ENCODE assay signal across 20 cellular contexts in genomic region chr7:8201846-8202441, GRCh38.
DNase-seq lines count a peak whose midpoint lies in the region; ATAC-seq and TF ChIP-seq lines count a peak whose summit lies in the region.
"Had no signal": no experiment of that assay in that cellular context is flagged by ENCODE, and none has a peak within 500 bp of the region (broad histone marks: within the 10 kb centered on the region; RNA-seq: fewer than 3 reads in every experiment).

No MANE protein-coding gene starts in this region.

- H3K36me3 Mint-ChIP-seq in activated CD8-positive, alpha-beta T cell treated with anti-CD3 and anti-CD28 coated beads for 36 hours (ENCODE audit: low read depth) = no peaks in the 10 kb centered on the region
- H3K36me3 Mint-ChIP-seq in activated CD8-positive, alpha-beta T cell treated with anti-CD3 and anti-CD28 coated beads, Interleukin-2, amount 10 ng/mL, durations not matched to agents 7 days and 5 days (ENCODE audit: low read depth) = peaks cover 7% of the 10 kb centered on the region
- H3K36me3 Mint-ChIP-seq in activated T-helper 2 cell treated with anti-CD3 and anti-CD28 coated beads, Interferon-gamma antibody, Interleukin-2, Interleukin-4, amounts not matched to agents 10 μg/mL and 5 μg/mL and 100 μg/mL, durations not matched to agents 14 hours and 24 hours and 36 hours (ENCODE audit: low read depth) = peaks cover 15% of the 10 kb centered on the region
- H3K36me3 Mint-ChIP-seq in progenitor cell of endocrine pancreas (ENCODE audit: insufficient read depth) = peaks cover 1% of the 10 kb centered on the region

- POLR2A ChIA-PET in activated CD8-positive, alpha-beta T cell treated with anti-CD3 and anti-CD28 coated beads for 36 hours (lab: Charles Lee) = no interaction called here
- POLR2A ChIA-PET in activated CD8-positive, alpha-beta T cell treated with anti-CD3 and anti-CD28 coated beads, Interleukin-2, amount 10 ng/mL, durations not matched to agents 7 days and 5 days (lab: Charles Lee) = no interaction called here

- H3K9me3 Mint-ChIP-seq in activated CD8-positive, alpha-beta T cell treated with anti-CD3 and anti-CD28 coated beads for 36 hours = no peaks in the 10 kb centered on the region
- H3K9me3 Mint-ChIP-seq in activated CD8-positive, alpha-beta T cell treated with anti-CD3 and anti-CD28 coated beads, Interleukin-2, amount 10 ng/mL, durations not matched to agents 7 days and 5 days (ENCODE audit: insufficient read depth) = no peaks in the 10 kb centered on the region
- H3K9me3 Mint-ChIP-seq in activated T-helper 2 cell treated with anti-CD3 and anti-CD28 coated beads, Interferon-gamma antibody, Interleukin-2, Interleukin-4, amounts not matched to agents 10 μg/mL and 5 μg/mL and 100 μg/mL, durations not matched to agents 14 hours and 24 hours and 36 hours = peaks cover 3% of the 10 kb centered on the region
- no peaks in the 10 kb centered on the region for H3K9me3 Mint-ChIP-seq in progenitor cell of endocrine pancreas (ENCODE audit: low read depth)
- H3K9me3 Mint-ChIP-seq: H9 had no signal

- intact Hi-C loops in activated CD8-positive, alpha-beta T cell treated with anti-CD3 and anti-CD28 coated beads for 36 hours (cut with micrococcal nuclease) = no loop called here
- intact Hi-C loops in activated T-helper 2 cell treated with anti-CD3 and anti-CD28 coated beads, Interferon-gamma antibody, Interleukin-2, Interleukin-4, amounts not matched to agents 10 μg/mL and 5 μg/mL and 100 μg/mL, durations not matched to agents 14 hours and 24 hours and 36 hours (cut with micrococcal nuclease) = loop anchor here (2.0 to 5.0 kb wide), 2 partner anchors 440 to 561 kb away; partner anchors contain the start of gene UMAD1

- CTCF ChIA-PET in activated CD8-positive, alpha-beta T cell treated with anti-CD3 and anti-CD28 coated beads for 36 hours (lab: Charles Lee) = interaction anchor here (1.4 to 2.4 kb wide), 2 partner anchors 11 to 13 kb away, joined by 4 to 6 read pairs; no protein-coding TSS in a partner anchor
- CTCF ChIA-PET in activated CD8-positive, alpha-beta T cell treated with anti-CD3 and anti-CD28 coated beads, Interleukin-2, amount 10 ng/mL, durations not matched to agents 7 days and 5 days (lab: Charles Lee) = interaction anchor here (0.9 to 2.2 kb wide), 4 partner anchors 12 to 520 kb away, joined by 3 to 8 read pairs (median 4); no protein-coding TSS in a partner anchor

- no peak for TF ChIP-seq CTCF in activated CD8-positive, alpha-beta T cell treated with anti-CD3 and anti-CD28 coated beads for 36 hours (IDR thresholded peaks at IDR 0.05)
- no peak for TF ChIP-seq CTCF in progenitor cell of endocrine pancreas (IDR thresholded peaks at IDR 0.05; ENCODE audit: unreplicated experiment)

- H3K4me3 Mint-ChIP-seq in activated CD8-positive, alpha-beta T cell treated with anti-CD3 and anti-CD28 coated beads for 36 hours = no peak overlapping the region
- H3K4me3 Mint-ChIP-seq in activated CD8-positive, alpha-beta T cell treated with anti-CD3 and anti-CD28 coated beads, Interleukin-2, amount 10 ng/mL, durations not matched to agents 7 days and 5 days = no peak overlapping the region
- H3K4me3 Mint-ChIP-seq in activated T-helper 2 cell treated with anti-CD3 and anti-CD28 coated beads, Interferon-gamma antibody, Interleukin-2, Interleukin-4, amounts not matched to agents 10 μg/mL and 5 μg/mL and 100 μg/mL, durations not matched to agents 14 hours and 24 hours and 36 hours (ENCODE audit: low read depth) = no peak overlapping the region
- H3K4me3 Mint-ChIP-seq in progenitor cell of endocrine pancreas (ENCODE audit: low read depth) = no peak overlapping the region
- H3K4me3 Mint-ChIP-seq: H9 had no signal

- peaks cover 5% of the 10 kb centered on the region for H3K27me3 Mint-ChIP-seq in activated CD8-positive, alpha-beta T cell treated with anti-CD3 and anti-CD28 coated beads for 36 hours
- H3K27me3 Mint-ChIP-seq in activated CD8-positive, alpha-beta T cell treated with anti-CD3 and anti-CD28 coated beads, Interleukin-2, amount 10 ng/mL, durations not matched to agents 7 days and 5 days (ENCODE audit: low read depth) = peaks cover 48% of the 10 kb centered on the region
- H3K27me3 Mint-ChIP-seq in activated T-helper 2 cell treated with anti-CD3 and anti-CD28 coated beads, Interferon-gamma antibody, Interleukin-2, Interleukin-4, amounts not matched to agents 10 μg/mL and 5 μg/mL and 100 μg/mL, durations not matched to agents 14 hours and 24 hours and 36 hours (ENCODE audit: low read depth) = peaks cover 6% of the 10 kb centered on the region
- H3K27me3 Mint-ChIP-seq in progenitor cell of endocrine pancreas = no peaks in the 10 kb centered on the region

- no peak overlapping the region for H3K27ac Mint-ChIP-seq in activated CD8-positive, alpha-beta T cell treated with anti-CD3 and anti-CD28 coated beads for 36 hours
- no peak overlapping the region for H3K27ac Mint-ChIP-seq in activated CD8-positive, alpha-beta T cell treated with anti-CD3 and anti-CD28 coated beads, Interleukin-2, amount 10 ng/mL, durations not matched to agents 7 days and 5 days
- peak overlapping the region; percentile 55 for H3K27ac Mint-ChIP-seq in activated T-helper 2 cell treated with anti-CD3 and anti-CD28 coated beads, Interferon-gamma antibody, Interleukin-2, Interleukin-4, amounts not matched to agents 10 μg/mL and 5 μg/mL and 100 μg/mL, durations not matched to agents 14 hours and 24 hours and 36 hours
- H3K27ac Mint-ChIP-seq in progenitor cell of endocrine pancreas = no peak overlapping the region

- DNase-seq in activated CD8-positive, alpha-beta T cell treated with anti-CD3 and anti-CD28 coated beads for 36 hours = no peak
- DNase-seq in activated CD8-positive, alpha-beta T cell treated with anti-CD3 and anti-CD28 coated beads, Interleukin-2, amount 10 ng/mL, durations not matched to agents 7 days and 5 days = no peak
- DNase-seq in activated T-helper 2 cell treated with anti-CD3 and anti-CD28 coated beads, Interferon-gamma antibody, Interleukin-2, Interleukin-4, amounts not matched to agents 10 μg/mL and 5 μg/mL and 100 μg/mL, durations not matched to agents 14 hours and 24 hours and 36 hours (ENCODE audit: low spot score) = no peak
- DNase-seq in pons (ENCODE audit: low spot score) = peak; percentile 41
- no peak for DNase-seq in NCI-H146 treated with DMSO at 0.1 percent for 48 hours (lab: John Stamatoyannopoulos, UW; ENCODE audit: unreplicated experiment)
- DNase-seq in progenitor cell of endocrine pancreas (ENCODE audit: low spot score, unreplicated experiment) = no peak
- DNase-seq in NCI-H510A (lab: John Stamatoyannopoulos, UW) = no peak
- DNase-seq: activated CD4-positive, alpha-beta T cell treated with anti-CD3 and anti-CD28 coated beads for 1 hour; activated gamma-delta T cell treated with Interleukin-2 at 50 U/mL for 16 hours; amniotic stem cell; cerebellar nuclear complex; esophagus squamous epithelium; glutamatergic neuron; H9; NCI-H1694 treated with DMSO at 0.1 percent for 48 hours; NCI-H82; Peyer's patch; stimulated activated naive CD4-positive, alpha-beta T cell treated with Interleukin-2 at 50 U/mL for 16 hours had no signal

- peaks cover 18% of the 10 kb centered on the region for H3K4me1 Mint-ChIP-seq in activated CD8-positive, alpha-beta T cell treated with anti-CD3 and anti-CD28 coated beads for 36 hours (ENCODE audit: low read depth)
- H3K4me1 Mint-ChIP-seq in activated CD8-positive, alpha-beta T cell treated with anti-CD3 and anti-CD28 coated beads, Interleukin-2, amount 10 ng/mL, durations not matched to agents 7 days and 5 days (ENCODE audit: low read depth) = peaks cover 41% of the 10 kb centered on the region
- peaks cover 70% of the 10 kb centered on the region for H3K4me1 Mint-ChIP-seq in activated T-helper 2 cell treated with anti-CD3 and anti-CD28 coated beads, Interferon-gamma antibody, Interleukin-2, Interleukin-4, amounts not matched to agents 10 μg/mL and 5 μg/mL and 100 μg/mL, durations not matched to agents 14 hours and 24 hours and 36 hours (ENCODE audit: low read depth)
- no peaks in the 10 kb centered on the region for H3K4me1 Mint-ChIP-seq in progenitor cell of endocrine pancreas (ENCODE audit: low read depth)

- ATAC-seq in activated CD8-positive, alpha-beta T cell treated with anti-CD3 and anti-CD28 coated beads for 36 hours = peak; percentile 21
- no peak for ATAC-seq in activated CD8-positive, alpha-beta T cell treated with anti-CD3 and anti-CD28 coated beads, Interleukin-2, amount 10 ng/mL, durations not matched to agents 7 days and 5 days
- ATAC-seq in HG02610 (IDR thresholded peaks at IDR 0.05; ENCODE audit: unreplicated experiment) = peak; percentile 51
- ATAC-seq: A549 had no signal
